ENCODE assay signal across 20 cellular contexts in the genomic region with DNA sequence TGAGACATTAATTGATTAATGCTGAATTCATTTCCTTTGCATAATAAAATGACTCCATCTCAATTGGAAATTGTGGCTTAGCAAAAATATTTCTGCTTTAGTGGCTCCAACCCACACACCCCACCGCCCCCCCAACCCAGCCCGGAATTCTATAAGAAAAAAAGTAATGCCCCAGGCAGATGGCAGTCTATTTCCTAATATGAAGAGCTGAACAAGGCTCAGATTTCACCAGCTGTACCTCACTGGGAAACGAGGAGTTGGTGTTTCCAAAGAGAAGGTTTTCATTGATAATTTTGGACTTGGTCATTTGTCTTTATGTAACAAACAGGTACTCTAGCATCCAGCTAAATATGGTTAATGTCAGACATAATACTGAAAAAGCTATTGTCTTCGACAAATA.
"Had no signal": no experiment of that assay in that cellular context is flagged by ENCODE, and none has a peak within 500 bp of the region (broad histone marks: within the 10 kb centered on the region; RNA-seq: fewer than 3 reads in every experiment).

No MANE protein-coding gene starts in this region.

- DNase-seq: activated CD4-positive, alpha-beta T cell treated with anti-CD3 and anti-CD28 coated beads, Interleukin-2, amount 50 U/mL, for 1 hour; activated CD8-positive, alpha-beta memory T cell treated with anti-CD3 and anti-CD28 coated beads, Interleukin-2, amount 50 U/mL, for 4 hours; activated effector memory CD4-positive, alpha-beta T cell treated with Interleukin-2 at 50 U/mL for 16 hours; activated naive CD4-positive, alpha-beta T cell treated with anti-CD3 and anti-CD28 coated beads, Interleukin-2, amount 10 ng/mL, durations not matched to agents 7 days and 5 days; activated naive CD8-positive, alpha-beta T cell treated with anti-CD3 and anti-CD28 coated beads, Interleukin-2, amount 50 U/mL, for 24 hours; activated T-cell treated with anti-CD3 and anti-CD28 coated beads, Interleukin-2, amount 50 U/mL, for 4 hours; aorta; brain microvascular endothelial cell; cerebellar nuclear complex; cortex of kidney; gastrocnemius medialis; head of caudate nucleus; left lung; stimulated activated CD4-positive, alpha-beta T cell treated with anti-CD3 and anti-CD28 coated beads, Interleukin-4, amount 100 ng/mL, for 24 hours; stomach; trophoblast cell had no signal

- H3K4me1 Mint-ChIP-seq: activated naive CD4-positive, alpha-beta T cell treated with anti-CD3 and anti-CD28 coated beads, Interleukin-2, amount 10 ng/mL, durations not matched to agents 7 days and 5 days; activated naive CD8-positive, alpha-beta T cell treated with anti-CD3 and anti-CD28 coated beads, Interleukin-2, amount 50 U/mL, for 24 hours; stimulated activated effector memory CD8-positive, alpha-beta T cell treated with anti-CD3 and anti-CD28 coated beads, Interleukin-12 subunit alpha, Interleukin-12 subunit beta, amount 100 ng/mL, for 72 hours had no signal

- H3K27me3 Mint-ChIP-seq: activated naive CD4-positive, alpha-beta T cell treated with anti-CD3 and anti-CD28 coated beads, Interleukin-2, amount 10 ng/mL, durations not matched to agents 7 days and 5 days; activated naive CD8-positive, alpha-beta T cell treated with anti-CD3 and anti-CD28 coated beads, Interleukin-2, amount 50 U/mL, for 24 hours had no signal

- H3K36me3 Mint-ChIP-seq: activated naive CD4-positive, alpha-beta T cell treated with anti-CD3 and anti-CD28 coated beads, Interleukin-2, amount 10 ng/mL, durations not matched to agents 7 days and 5 days; stimulated activated effector memory CD8-positive, alpha-beta T cell treated with anti-CD3 and anti-CD28 coated beads, Interleukin-12 subunit alpha, Interleukin-12 subunit beta, amount 100 ng/mL, for 72 hours had no signal

- ATAC-seq: activated naive CD8-positive, alpha-beta T cell treated with anti-CD3 and anti-CD28 coated beads, Interleukin-2, amount 50 U/mL, for 24 hours; activated T-cell treated with anti-CD3 and anti-CD28 coated beads, Interleukin-2, amount 50 U/mL, for 4 hours; gastrocnemius medialis; left lung; sciatic nerve; stimulated activated effector memory CD8-positive, alpha-beta T cell treated with anti-CD3 and anti-CD28 coated beads, Interleukin-12 subunit alpha, Interleukin-12 subunit beta, amount 100 ng/mL, for 72 hours had no signal

- H3K27ac Mint-ChIP-seq: activated naive CD4-positive, alpha-beta T cell treated with anti-CD3 and anti-CD28 coated beads, Interleukin-2, amount 10 ng/mL, durations not matched to agents 7 days and 5 days; activated naive CD8-positive, alpha-beta T cell treated with anti-CD3 and anti-CD28 coated beads, Interleukin-2, amount 50 U/mL, for 24 hours; mesothelial cell of epicardium; stimulated activated effector memory CD8-positive, alpha-beta T cell treated with anti-CD3 and anti-CD28 coated beads, Interleukin-12 subunit alpha, Interleukin-12 subunit beta, amount 100 ng/mL, for 72 hours had no signal

- H3K4me3 Mint-ChIP-seq: activated naive CD4-positive, alpha-beta T cell treated with anti-CD3 and anti-CD28 coated beads, Interleukin-2, amount 10 ng/mL, durations not matched to agents 7 days and 5 days; activated naive CD8-positive, alpha-beta T cell treated with anti-CD3 and anti-CD28 coated beads, Interleukin-2, amount 50 U/mL, for 24 hours; activated T-cell treated with anti-CD3 and anti-CD28 coated beads, Interleukin-2, amount 50 U/mL, for 4 hours; mesothelial cell of epicardium; nephron; stimulated activated effector memory CD8-positive, alpha-beta T cell treated with anti-CD3 and anti-CD28 coated beads, Interleukin-12 subunit alpha, Interleukin-12 subunit beta, amount 100 ng/mL, for 72 hours had no signal

- H3K9me3 Mint-ChIP-seq: activated naive CD4-positive, alpha-beta T cell treated with anti-CD3 and anti-CD28 coated beads, Interleukin-2, amount 10 ng/mL, durations not matched to agents 7 days and 5 days; activated naive CD8-positive, alpha-beta T cell treated with anti-CD3 and anti-CD28 coated beads, Interleukin-2, amount 50 U/mL, for 24 hours; activated T-cell treated with anti-CD3 and anti-CD28 coated beads, Interleukin-2, amount 50 U/mL, for 4 hours; mesothelial cell of epicardium; nephron had no signal
